ENCODE assay signal across 8 cellular contexts in genomic region chr21:27929182-27929581, GRCh38.
A peak's percentile ranks its signal among the peaks of the same experiment; 100 is the strongest.
DNase-seq lines count a peak whose midpoint lies in the region; ATAC-seq and TF ChIP-seq lines count a peak whose summit lies in the region.
"Not testable (repeated sequence)": the region's sequence is repeated elsewhere in the genome, so short reads cannot be mapped to it uniquely, and the experiment has no call there.

No MANE protein-coding gene starts in this region.

- H3K4me2 ChIP-seq in SK-N-SH: not testable (repeated sequence)

- H4K20me1 ChIP-seq in SK-N-SH (ENCODE audit: insufficient read depth): not testable (repeated sequence)

- not testable (repeated sequence) for H3K27me3 ChIP-seq in SK-N-SH (ENCODE audit: insufficient read depth)

- H2AFZ ChIP-seq in SK-N-SH (ENCODE audit: low read depth): not testable (repeated sequence)

- WGBS in SK-N-SH (ENCODE audit: low lambda C conversion rate): 3% methylated on average over 4 of the region's 4 CpGs

- CTCF ChIA-PET in SK-N-SH (lab: Yijun Ruan, JAX): not testable (repeated sequence)

- H3K9ac ChIP-seq in SK-N-SH: not testable (repeated sequence)

- DNase-seq in AG09309 (ENCODE audit: low read depth) (peak; percentile 39), GM03348 (ENCODE audit: low spot score) (peak; percentile 31), M059J (ENCODE audit: low read depth) (peak; percentile 26), choroid plexus epithelial cell (ENCODE audit: low read depth) (peak; percentile 63), fibroblast of the aortic adventitia (ENCODE audit: low read depth) (peak; percentile 90), left ventricle myocardium superior (peak; percentile 35), skeletal muscle cell (ENCODE audit: low read depth) (peak; percentile 42)
- DNase-seq in SK-N-SH: not testable (repeated sequence)

- TF ChIP-seq CTCF in AG09309 (IDR thresholded peaks at IDR 0.05; ENCODE audit: control insufficient read depth, insufficient read depth, low read depth, low read length, missing control alignments); SK-N-SH (IDR thresholded peaks at IDR 0.05); choroid plexus epithelial cell (conservative IDR thresholded peaks at IDR 0.05; ENCODE audit: low read depth, low read length); fibroblast of the aortic adventitia (IDR thresholded peaks at IDR 0.05; ENCODE audit: insufficient read depth, low read length): not testable (repeated sequence)

- not testable (repeated sequence) for H3K4me1 ChIP-seq in SK-N-SH (ENCODE audit: control insufficient read depth in 1 of 2, insufficient read depth in 2 of 2, low read depth in 1 of 2, low read length in 1 of 2)

- H3K79me2 ChIP-seq in SK-N-SH (ENCODE audit: insufficient read depth): not testable (repeated sequence)

- peaks cover 13% of the 10 kb centered on the region for H3F3A ChIP-seq in SK-N-SH (replicated peaks; ENCODE audit: insufficient read depth)

- H3K9me3 ChIP-seq in SK-N-SH: not testable (repeated sequence)

- H3K9me2 ChIP-seq in SK-N-SH: not testable (repeated sequence)

- ATAC-seq in left ventricle myocardium superior: peak; percentile 96

- H3K4me3 ChIP-seq in AG09309 (ENCODE audit: control insufficient read depth, low read depth, low read length); SK-N-SH (ENCODE audit: low read depth in 2 of 2, low read length in 1 of 2); choroid plexus epithelial cell (ENCODE audit: low read depth, low read length); fibroblast of the aortic adventitia (ENCODE audit: low read depth, low read length); skeletal muscle cell (ENCODE audit: low read depth, low read length): not testable (repeated sequence)

- not testable (repeated sequence) for H3K36me3 ChIP-seq in SK-N-SH (replicated peaks in 1 of 2; ENCODE audit: control insufficient read depth in 1 of 2, insufficient read depth in 2 of 2, low read length in 1 of 2)

- TF ChIP-seq EP300 in SK-N-SH (IDR thresholded peaks at IDR 0.05; ENCODE audit: borderline replicate concordance in 1 of 2, low read depth in 1 of 2, low read length in 1 of 2): not testable (repeated sequence)

- POLR2A ChIA-PET in SK-N-SH (lab: Yijun Ruan, JAX): not testable (repeated sequence)

- peak overlapping the region; percentile 68 to 75 for H3K27ac ChIP-seq in SK-N-SH (ENCODE audit: low read depth in 2 of 2, low read length in 1 of 2)

- intact Hi-C loops in left ventricle myocardium superior (cut with micrococcal nuclease): not testable (repeated sequence)

- not testable (repeated sequence) for TF ChIP-seq RAD21 in SK-N-SH (IDR thresholded peaks at IDR 0.05; ENCODE audit: low read length)

TF ChIP-seq in SK-N-SH, 30 proteins besides CTCF, POLR2A, EP300 and RAD21:
- peak; percentile 48 for TF ChIP-seq TCF12 (IDR thresholded peaks at IDR 0.05)
